8 cellular contexts compared by ENCODE assay signal in the genomic region with DNA sequence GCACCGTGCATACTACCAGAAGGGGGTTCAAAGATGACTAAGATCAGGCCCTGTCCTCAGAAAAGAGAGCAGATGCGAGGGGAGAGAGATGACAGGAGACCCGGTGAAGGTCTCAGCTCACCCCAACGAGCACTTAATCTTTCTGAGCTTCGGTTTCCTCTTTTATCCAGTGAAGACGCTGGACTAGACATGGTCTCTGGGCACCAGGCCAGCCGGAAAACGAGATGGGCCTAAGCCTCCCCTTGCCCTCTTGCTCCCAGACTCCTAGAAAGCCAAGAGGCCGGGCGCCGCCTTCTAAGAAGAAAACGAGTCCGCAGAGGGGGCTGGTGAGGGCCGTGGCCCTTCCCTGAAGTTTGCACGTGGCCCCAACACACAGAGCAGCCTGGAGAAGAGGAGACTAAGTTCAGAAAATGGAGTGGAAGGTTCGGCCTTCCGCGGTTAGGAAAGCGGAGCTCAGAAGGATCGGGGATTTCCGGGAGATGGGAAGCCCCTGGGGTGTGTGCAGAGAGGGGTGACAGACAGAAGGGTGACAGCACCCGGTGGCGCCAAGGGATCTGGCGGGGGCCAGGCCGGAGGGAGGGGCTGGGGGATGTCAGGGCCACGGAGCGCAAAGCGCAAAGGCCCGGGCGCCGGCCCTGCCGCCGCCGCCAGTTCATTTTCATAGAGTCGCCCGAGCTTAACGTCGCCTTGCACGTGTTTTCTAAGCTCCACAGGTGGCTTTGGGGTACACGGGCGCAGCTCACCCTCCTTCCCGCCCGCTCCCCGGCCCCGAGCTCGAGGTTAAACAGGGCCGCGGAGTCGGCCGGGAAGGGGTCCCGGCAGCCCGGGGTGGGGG. TPM values are rescaled to one million over a fixed set of nuclear protein-coding genes. Genes with fewer than 3 reads are reported as not detected.
DNase-seq lines count a peak whose midpoint lies in the region; ATAC-seq and TF ChIP-seq lines count a peak whose summit lies in the region.

No MANE protein-coding gene starts in this region.

- no peak overlapping the region for H2AFZ ChIP-seq in OCI-LY7 (ENCODE audit: low read length)

- peaks cover 2% of the 10 kb centered on the region for H3K36me3 Mint-ChIP-seq in CD8-positive, alpha-beta T cell
- H3K36me3 Mint-ChIP-seq in neural crest cell (ENCODE audit: low read depth): peaks cover 3% of the 10 kb centered on the region

- CTCF ChIA-PET in CD8-positive, alpha-beta T cell (lab: Charles Lee): interaction anchor here (0.8 to 1.4 kb wide), 4 partner anchors 14 to 41 kb away, joined by 3 read pairs; no protein-coding TSS in a partner anchor
- CTCF ChIA-PET in OCI-LY7 (lab: Charles Lee; ENCODE audit: unreplicated experiment): interaction anchor here (0.6 to 2.8 kb wide), 7 partner anchors 11 to 172 kb away, joined by 3 to 7 read pairs (median 3); no protein-coding TSS in a partner anchor

- H3K9me2 ChIP-seq in OCI-LY7 (ENCODE audit: insufficient read depth, low read length): no peaks in the 10 kb centered on the region

- peak overlapping the region; percentile 55 for H3K27ac Mint-ChIP-seq in CD8-positive, alpha-beta T cell
- H3K27ac Mint-ChIP-seq in neural crest cell (ENCODE audit: unreplicated experiment): no peak overlapping the region

- peak overlapping the region; percentile 85 for H3K4me3 Mint-ChIP-seq in CD8-positive, alpha-beta T cell
- H3K4me3 Mint-ChIP-seq in neural crest cell: peak overlapping the region; percentile 84

- BruUV-seq in OCI-LY7 (replicated peaks; lab: Mats Ljungman, UMichigan): no TSS peak

- no peaks in the 10 kb centered on the region for H3K9me3 Mint-ChIP-seq in CD8-positive, alpha-beta T cell
- no peaks in the 10 kb centered on the region for H3K9me3 Mint-ChIP-seq in neural crest cell

- peaks cover 18% of the 10 kb centered on the region for H3K27me3 ChIP-seq in CD8-positive, alpha-beta T cell (ENCODE audit: insufficient read depth, low read length)
- H3K27me3 ChIP-seq in dorsolateral prefrontal cortex: peaks cover 0 to 69% (median 37%) of the 10 kb centered on the region in 45 donors

- H3K27me3 Mint-ChIP-seq in CD8-positive, alpha-beta T cell (ENCODE audit: low read depth): peaks cover 32% of the 10 kb centered on the region
- peaks cover 80% of the 10 kb centered on the region for H3K27me3 Mint-ChIP-seq in neural crest cell (ENCODE audit: low read depth)

- H3K4me2 ChIP-seq in OCI-LY7 (ENCODE audit: low read length): peak overlapping the region; percentile 98

- peaks cover 5% of the 10 kb centered on the region for H3K4me1 ChIP-seq in CD8-positive, alpha-beta T cell (ENCODE audit: insufficient read depth, low read length)
- H3K4me1 ChIP-seq in OCI-LY7 (ENCODE audit: insufficient read depth, low read length, poor library complexity, severe bottlenecking): peaks cover 36% of the 10 kb centered on the region

- intact Hi-C loops in CD8-positive, alpha-beta T cell (cut with DNase I, micrococcal nuclease): no loop called here
- intact Hi-C loops in OCI-LY7 (cut with micrococcal nuclease; ENCODE audit: unreplicated experiment): loop anchor here (1.0 to 2.0 kb wide), 4 partner anchors 12 to 105 kb away; no protein-coding TSS in a partner anchor
- intact Hi-C loops in dorsolateral prefrontal cortex (cut with DNase I): loop anchor here in 1 of 2 donors (2.0 kb wide), 1 partner anchor 21 kb away; no protein-coding TSS in a partner anchor

- no peaks in the 10 kb centered on the region for H3K9me3 ChIP-seq in CD8-positive, alpha-beta T cell (ENCODE audit: low read length)
- no peaks in the 10 kb centered on the region for H3K9me3 ChIP-seq in OCI-LY7 (ENCODE audit: low read length)

- H3K4me1 Mint-ChIP-seq in CD8-positive, alpha-beta T cell (ENCODE audit: low read depth): peaks cover 10% of the 10 kb centered on the region
- peaks cover 15% of the 10 kb centered on the region for H3K4me1 Mint-ChIP-seq in neural crest cell

- DNase-seq in CD8-positive, alpha-beta T cell: peak in 3 of 7 experiments; percentile 16 to 42 (median 39)
- DNase-seq in OCI-LY7 (ENCODE audit: low spot score) (peak; percentile 90), dorsolateral prefrontal cortex (no peak), neural crest cell (ENCODE audit: low read depth, low spot score) (no peak), NCI-H1436 treated with DMSO at 0.1 percent for 48 hours (lab: John Stamatoyannopoulos, UW) (no peak), LoVo (ENCODE audit: low spot score) (no peak)
- DNase-seq in stimulated activated CD4-positive, alpha-beta T cell treated with anti-CD3 and anti-CD28 coated beads, Interleukin-1b, Interleukin-23, amount 100 ng/mL, for 48 hours: no peak

- POLR2A ChIA-PET in CD8-positive, alpha-beta T cell (lab: Charles Lee): interaction anchor here (1.2 kb wide), 2 partner anchors 27 to 28 kb away, joined by 3 read pairs; no protein-coding TSS in a partner anchor
- POLR2A ChIA-PET in OCI-LY7 (lab: Charles Lee): interaction anchor here (0.6 to 5.0 kb wide), 7 partner anchors 7 to 94 kb away, joined by 3 to 57 read pairs (median 10); no protein-coding TSS in a partner anchor

- no peak for TF ChIP-seq CTCF in CD8-positive, alpha-beta T cell (IDR thresholded peaks at IDR 0.05)
- TF ChIP-seq CTCF in OCI-LY7 (conservative IDR thresholded peaks at IDR 0.05; ENCODE audit: low read length) (no peak), dorsolateral prefrontal cortex (IDR thresholded peaks at IDR 0.05 in 54 of 56, conservative IDR thresholded peaks at IDR 0.05 in 2 of 56; ENCODE audit: low read depth in 1 of 56, partially characterized antibody in 56 of 56) (no peak), neural crest cell (conservative IDR thresholded peaks at IDR 0.05) (no peak)

- no peaks in the 10 kb centered on the region for H3K36me3 ChIP-seq in CD8-positive, alpha-beta T cell (ENCODE audit: insufficient read depth, low read length)
- H3K36me3 ChIP-seq in OCI-LY7 (ENCODE audit: insufficient read depth, low read length): peaks cover 43% of the 10 kb centered on the region

- ATAC-seq in CD8-positive, alpha-beta T cell: peak; percentile 57
- ATAC-seq in GM21360 (IDR thresholded peaks at IDR 0.05; ENCODE audit: unreplicated experiment): peak; percentile 37

- peak overlapping the region; percentile 8 for H3K4me3 ChIP-seq in CD8-positive, alpha-beta T cell (ENCODE audit: low read depth, low read length)
- peak overlapping the region; percentile 88 for H3K4me3 ChIP-seq in OCI-LY7 (ENCODE audit: low read depth, low read length, poor library complexity, severe bottlenecking)
- peak overlapping the region in 57 of 59 donors; percentile 4 to 63 (median 47) for H3K4me3 ChIP-seq in dorsolateral prefrontal cortex

- H3K79me2 ChIP-seq in OCI-LY7 (ENCODE audit: insufficient read depth, low read depth, low read length): peaks cover 52% of the 10 kb centered on the region

- no peak overlapping the region for H3K27ac ChIP-seq in CD8-positive, alpha-beta T cell (ENCODE audit: low read depth, low read length)
- H3K27ac ChIP-seq in OCI-LY7 (ENCODE audit: low read depth, low read length, poor library complexity, severe bottlenecking) (peak overlapping the region; percentile 86), dorsolateral prefrontal cortex (peak overlapping the region in 12 of 59 donors; percentile 1 to 73 (median 49))

- peaks cover 21% of the 10 kb centered on the region; the same call in 1 of the 2 replicates for H4K20me1 ChIP-seq in OCI-LY7 (ENCODE audit: insufficient read depth, low read length)

RNA-seq across cellular contexts. Expression of a gene that starts 42.1 kb away (rescaled TPM):
- not detected for total RNA-seq in CD8-positive, alpha-beta T cell
- not detected in 2 replicates for total RNA-seq in OCI-LY7 (2014; rRNA removed; shearing (Covaris generic))
- total RNA-seq in OCI-LY7 (2022) (not detected in 2 replicates), dorsolateral prefrontal cortex (1 to 10 TPM in 88 of 120 experiments, under 1 TPM in 28, not detected in 4; 0.52 to 3.5 (median 1.5) TPM), neural crest cell (not detected in 2 replicates)

RNA-seq across cellular contexts. Expression of a gene that starts 48.4 kb away (rescaled TPM):
- total RNA-seq in CD8-positive, alpha-beta T cell: 10 to 100 TPM; 46.4 to 48.7 TPM
- 153 and 164 TPM in 2 replicates for total RNA-seq in OCI-LY7 (2014; rRNA removed; shearing (Covaris generic))
- total RNA-seq in OCI-LY7 (2022): 181 and 199 TPM in 2 replicates
- 100 to 1,000 TPM; 259 to 675 (median 435) TPM for total RNA-seq in dorsolateral prefrontal cortex
- total RNA-seq in neural crest cell: 57.4 and 59.7 TPM in 2 replicates

RNA-seq across cellular contexts. Expression of a gene that starts 51.3 kb away (rescaled TPM):
- total RNA-seq in CD8-positive, alpha-beta T cell: not detected
- total RNA-seq in OCI-LY7 (2014; rRNA removed; shearing (Covaris generic)): not detected in 2 replicates
- total RNA-seq in OCI-LY7 (2022) (not detected in 2 replicates), dorsolateral prefrontal cortex (1 to 10 TPM in 20 of 120 experiments, under 1 TPM in 93, not detected in 7; 0.10 to 3.2 (median 0.54) TPM), neural crest cell (0.07 and 0.18 TPM in 2 replicates)

Comparison
In these comparisons a context has a peak if more than half of its experiments do, and no peak if none do; other contexts are left out.
1. H3K4me3 ChIP-seq: peak in every context shown above with its lines; median percentile 88 in OCI-LY7; 47 in dorsolateral prefrontal cortex; 8 in CD8-positive, alpha-beta T cell.